11 cellular contexts compared by ENCODE assay signal in the genomic region with DNA sequence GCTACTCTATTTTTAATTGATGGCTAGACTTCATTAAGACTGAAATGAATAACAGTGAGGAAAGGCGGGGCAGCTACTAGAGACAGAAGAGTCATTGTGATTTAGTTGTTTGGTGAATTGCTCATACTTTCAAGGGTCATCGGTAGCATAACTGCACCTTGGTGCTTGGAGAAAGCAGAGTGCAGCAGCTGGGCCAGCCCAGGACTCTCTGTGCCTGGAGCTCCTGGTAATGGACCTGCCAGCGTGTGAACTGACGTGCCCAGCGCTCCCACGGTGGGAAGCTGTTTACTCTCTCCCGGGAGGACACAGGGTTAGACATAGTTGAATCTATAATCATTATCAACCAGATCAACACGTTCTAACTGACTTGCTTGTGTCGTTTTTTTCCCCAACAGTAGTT. TPM values are rescaled to one million over a fixed set of nuclear protein-coding genes. Genes with fewer than 3 reads are reported as not detected.
A peak's percentile ranks its signal among the peaks of the same experiment; 100 is the strongest.
DNase-seq lines count a peak whose midpoint lies in the region; ATAC-seq and TF ChIP-seq lines count a peak whose summit lies in the region.
"Had no signal": no experiment of that assay in that cellular context is flagged by ENCODE, and none has a peak within 500 bp of the region (broad histone marks: within the 10 kb centered on the region; RNA-seq: fewer than 3 reads in every experiment).

No MANE protein-coding gene starts in this region.

- H3K27ac ChIP-seq in left ventricle myocardium inferior (replicated peaks), result peak overlapping the region; percentile 43
- H3K27ac ChIP-seq in duodenal mucosa (ENCODE audit: low read depth, low read length), result peak overlapping the region; percentile 46
- peak overlapping the region; percentile 55 for H3K27ac ChIP-seq in lower lobe of right lung
- H3K27ac ChIP-seq in upper lobe of right lung, result peak overlapping the region; percentile 65
- H3K27ac ChIP-seq: WERI-Rb-1 had no signal

- H3K4me1 ChIP-seq in left ventricle myocardium inferior (peaks cover 32% of the 10 kb centered on the region), duodenal mucosa (ENCODE audit: control insufficient read depth in 1 of 2, insufficient read depth in 2 of 2, low read length in 2 of 2) (peaks cover 30 to 43% of the 10 kb centered on the region in 2 donors), lower lobe of right lung (peaks cover 32% of the 10 kb centered on the region), upper lobe of right lung (peaks cover 45% of the 10 kb centered on the region)

- 73 to 74% methylated on average over 9 of the region's 9 CpGs for WGBS in lower leg skin, 2 donors

- TF ChIP-seq CTCF in left ventricle myocardium inferior (IDR thresholded peaks at IDR 0.05; ENCODE audit: borderline replicate concordance), result no peak
- TF ChIP-seq CTCF in lower lobe of right lung (IDR thresholded peaks at IDR 0.05), result no peak
- no peak for TF ChIP-seq CTCF in upper lobe of right lung (IDR thresholded peaks at IDR 0.05)
- no peak for TF ChIP-seq CTCF in lower leg skin (IDR thresholded peaks at IDR 0.05)

- H3K36me3 ChIP-seq in left ventricle myocardium inferior, result no peaks in the 10 kb centered on the region
- peaks cover 0 to 3% of the 10 kb centered on the region in 2 donors for H3K36me3 ChIP-seq in duodenal mucosa (ENCODE audit: control insufficient read depth in 1 of 2, insufficient read depth in 2 of 2, low read length in 2 of 2)
- no peaks in the 10 kb centered on the region for H3K36me3 ChIP-seq in lower lobe of right lung
- peaks cover 6% of the 10 kb centered on the region for H3K36me3 ChIP-seq in upper lobe of right lung
- H3K36me3 ChIP-seq: WERI-Rb-1 had no signal

- no peaks in the 10 kb centered on the region for H3K27me3 ChIP-seq in left ventricle myocardium inferior (ENCODE audit: low read depth)
- no peaks in the 10 kb centered on the region for H3K27me3 ChIP-seq in duodenal mucosa (ENCODE audit: control insufficient read depth in 1 of 2, insufficient read depth in 2 of 2, low read length in 2 of 2)
- no peaks in the 10 kb centered on the region for H3K27me3 ChIP-seq in lower lobe of right lung (ENCODE audit: low read depth)
- no peaks in the 10 kb centered on the region for H3K27me3 ChIP-seq in upper lobe of right lung
- H3K27me3 ChIP-seq: heart left ventricle had no signal

- intact Hi-C loops in left ventricle myocardium inferior (cut with micrococcal nuclease), result loop anchor here (10.0 kb wide), 1 partner anchor 93 kb away; no protein-coding TSS in a partner anchor
- intact Hi-C loops in Right ventricle myocardium inferior (cut with DNase I), result no loop called here
- intact Hi-C loops in lower lobe of right lung (cut with DNase I), result no loop called here
- intact Hi-C loops in upper lobe of right lung (cut with DNase I), result no loop called here
- intact Hi-C loops in lower leg skin (cut with DNase I; ENCODE audit: low total_unique reads), result no loop called here

- ATAC-seq in Right ventricle myocardium inferior (no peak), lower lobe of right lung (peak; percentile 90), upper lobe of right lung (peak; percentile 86), GM18502 (IDR thresholded peaks at IDR 0.05; ENCODE audit: poor library complexity, unreplicated experiment) (no peak)

- H3K4me3 ChIP-seq in left ventricle myocardium inferior, result no peak overlapping the region
- peak overlapping the region in 1 of 2 donors; percentile 4 for H3K4me3 ChIP-seq in duodenal mucosa (ENCODE audit: low read depth in 1 of 2, low read length in 2 of 2)
- H3K4me3 ChIP-seq in lower lobe of right lung, result no peak overlapping the region
- no peak overlapping the region for H3K4me3 ChIP-seq in upper lobe of right lung
- no peak overlapping the region for H3K4me3 ChIP-seq in lower leg skin (ENCODE audit: low read depth, poor library complexity, severe bottlenecking)
- H3K4me3 ChIP-seq: heart left ventricle had no signal

- no peak overlapping the region for H3K9ac ChIP-seq in duodenal mucosa (ENCODE audit: low read depth in 1 of 2, low read length in 2 of 2)

- no peak for TF ChIP-seq POLR2A in lower leg skin (IDR thresholded peaks at IDR 0.05)

- no peak for DNase-seq in left ventricle myocardium inferior
- no peak for DNase-seq in Right ventricle myocardium inferior (ENCODE audit: missing footprints)
- peak; percentile 73 for DNase-seq in lower lobe of right lung
- DNase-seq in upper lobe of right lung, result peak; percentile 76
- no peak for DNase-seq in lower leg skin (ENCODE audit: low spot score in 2 of 2)
- DNase-seq in NAMALWA (ENCODE audit: low spot score), result no peak
- DNase-seq: NCI-H187, WERI-Rb-1 had no signal

- H3K9me3 ChIP-seq in left ventricle myocardium inferior (replicated peaks), result no peaks in the 10 kb centered on the region
- H3K9me3 ChIP-seq in duodenal mucosa (ENCODE audit: control insufficient read depth in 1 of 2, low read length in 2 of 2), result no peaks in the 10 kb centered on the region
- no peaks in the 10 kb centered on the region for H3K9me3 ChIP-seq in lower lobe of right lung
- H3K9me3 ChIP-seq in upper lobe of right lung, result no peaks in the 10 kb centered on the region
- H3K9me3 ChIP-seq: heart left ventricle had no signal

RNA-seq across cellular contexts. Expression of a gene that starts 42.9 kb away (rescaled TPM):
- total RNA-seq in left ventricle myocardium inferior, result 2.6 TPM
- total RNA-seq in Right ventricle myocardium inferior, result 1.9 TPM
- 29.2 TPM for total RNA-seq in lower lobe of right lung
- total RNA-seq in upper lobe of right lung, result 32.3 TPM
- total RNA-seq in lower leg skin, result 10 to 100 TPM in 3 of 4 donors, 1 to 10 TPM in 1; 9.1 to 19.8 (median 15.1) TPM

Comparison
In these comparisons a context has a peak if more than half of its experiments do, and no peak if none do; other contexts are left out.
1. DNase-seq: peak in lower lobe of right lung (single experiment) and upper lobe of right lung (single experiment); none in left ventricle myocardium inferior (single experiment), Right ventricle myocardium inferior (single experiment), lower leg skin (0 of 2) and NAMALWA (single experiment).
2. ATAC-seq: peak in lower lobe of right lung (2 of 2) and upper lobe of right lung (single experiment); none in Right ventricle myocardium inferior (single experiment) and GM18502 (single experiment).
3. Peak in every context shown above with its lines, with median percentiles within 50 percentile points of each other: H3K27ac ChIP-seq.